In genomic region chr1:92759361-92759760, GRCh38 we compare ENCODE assay signal across 17 cellular contexts. TPM values are rescaled to one million over a fixed set of nuclear protein-coding genes. Genes with fewer than 3 reads are reported as not detected.
DNase-seq lines count a peak whose midpoint lies in the region; ATAC-seq and TF ChIP-seq lines count a peak whose summit lies in the region.
"Had no signal": no experiment of that assay in that cellular context is flagged by ENCODE, and none has a peak within 500 bp of the region (broad histone marks: within the 10 kb centered on the region; RNA-seq: fewer than 3 reads in every experiment).

No MANE protein-coding gene starts in this region.

- H3K9me3 ChIP-seq in osteoblast (ENCODE audit: low read depth, low read length), result no peaks in the 10 kb centered on the region
- H3K9me3 ChIP-seq: HAP-1 had no signal

- H2AFZ ChIP-seq in osteoblast (ENCODE audit: low read length), result no peak overlapping the region

- no peak for ATAC-seq in GM18505 (IDR thresholded peaks at IDR 0.05; ENCODE audit: unreplicated experiment)

- H3K27me3 ChIP-seq in osteoblast (ENCODE audit: insufficient read depth, low read length), result no peaks in the 10 kb centered on the region
- H3K27me3 ChIP-seq: BLaER1 treated with 17β-estradiol and CSF1 and Interleukin-3, amounts not matched to agents 10 nM and 100 nM had no signal

- H3K4me1 Mint-ChIP-seq in HFFc6 (ENCODE audit: low read depth), result peaks cover 35% of the 10 kb centered on the region

- DNase-seq in AG10803 (ENCODE audit: low read depth), result peak; percentile 23
- DNase-seq in HFFc6, result no peak
- peak; percentile 45 for DNase-seq in choroid plexus epithelial cell (ENCODE audit: low read depth)
- no peak for DNase-seq in osteoblast (ENCODE audit: insufficient read length, low spot score, missing footprints)
- no peak for DNase-seq in activated effector memory CD4-positive, alpha-beta T cell treated with anti-CD3 and anti-CD28 coated beads, Interleukin-2, amount 50 U/mL, for 16 hours
- DNase-seq in epidermal melanocyte (ENCODE audit: insufficient read length, low spot score), result no peak
- no peak for DNase-seq in posterior vena cava (ENCODE audit: low spot score)
- DNase-seq: DND-41, NCI-H1436, NCI-H2029, NCI-H2171, NCI-H446 treated with DMSO at 0.1 percent for 48 hours, NCI-H748 treated with DMSO at 0.1 percent for 48 hours had no signal

- TF ChIP-seq CTCF in AG10803 (conservative IDR thresholded peaks at IDR 0.05; ENCODE audit: low read length) (no peak), HFFc6 (IDR thresholded peaks at IDR 0.05) (no peak), choroid plexus epithelial cell (conservative IDR thresholded peaks at IDR 0.05; ENCODE audit: low read depth, low read length) (no peak), osteoblast (IDR thresholded peaks at IDR 0.05; ENCODE audit: extremely low read depth, low read depth, low read length) (no peak)

- peak overlapping the region; percentile 53 for H3K27ac Mint-ChIP-seq in HFFc6

- intact Hi-C loops in posterior vena cava (cut with DNase I), result no loop called here

- no peaks in the 10 kb centered on the region for H3K9me3 Mint-ChIP-seq in HFFc6

- no peaks in the 10 kb centered on the region for H3K36me3 ChIP-seq in osteoblast (ENCODE audit: insufficient read depth, low read length)
- H3K36me3 ChIP-seq: HAP-1 had no signal

- H3K79me2 ChIP-seq in osteoblast (ENCODE audit: insufficient read depth, low read length), result peaks cover 59% of the 10 kb centered on the region

- H3K27ac ChIP-seq in osteoblast (ENCODE audit: low read depth, low read length), result no peak overlapping the region
- H3K27ac ChIP-seq: BLaER1 treated with 17β-estradiol and CSF1 and Interleukin-3, amounts not matched to agents 10 nM and 100 nM; RWPE1 had no signal

- no peak overlapping the region for H3K4me3 Mint-ChIP-seq in HFFc6

- peaks cover 10% of the 10 kb centered on the region for H3K4me1 ChIP-seq in osteoblast (ENCODE audit: insufficient read depth, low read length)
- H3K4me1 ChIP-seq: HAP-1 had no signal

- H3K36me3 Mint-ChIP-seq in HFFc6 (ENCODE audit: low read depth), result peaks cover 16% of the 10 kb centered on the region

- H3K27me3 Mint-ChIP-seq in HFFc6 (ENCODE audit: insufficient read depth), result no peaks in the 10 kb centered on the region; the same call in 1 of the 2 replicates

- peaks cover 13% of the 10 kb centered on the region for H4K20me1 ChIP-seq in osteoblast (ENCODE audit: insufficient read depth, low read length)

- no peak overlapping the region for H3K4me3 ChIP-seq in AG10803 (ENCODE audit: low read length)
- H3K4me3 ChIP-seq in choroid plexus epithelial cell (ENCODE audit: low read depth, low read length), result no peak overlapping the region
- H3K4me3 ChIP-seq in osteoblast (ENCODE audit: insufficient read depth, low read length), result no peak overlapping the region
- H3K4me3 ChIP-seq: BLaER1 treated with 17β-estradiol and CSF1 and Interleukin-3, amounts not matched to agents 10 nM and 100 nM; HAP-1 had no signal

- peak overlapping the region; percentile 11 for H3K4me2 ChIP-seq in osteoblast (ENCODE audit: insufficient read depth, low read length)
- H3K4me2 ChIP-seq: BLaER1 treated with 17β-estradiol and CSF1 and Interleukin-3, amounts not matched to agents 10 nM and 100 nM had no signal

- TF ChIP-seq POLR2A in GM18505 (IDR thresholded peaks at IDR 0.05; ENCODE audit: borderline replicate concordance, extremely low read depth, insufficient read depth, insufficient read length), result no peak

RNA-seq across cellular contexts. Expression of gene EVI5, which starts 25.5 kb away (rescaled TPM):
- 10 to 100 TPM; 31.7 to 43.7 (median 34.0) TPM for total RNA-seq in HFFc6 (2021; fragmentation: NEBNext Ultra II Directional; extraction: Animal tissue kit (Norgen Biotek cat#: 25700))
- total RNA-seq in osteoblast (51.3 and 51.8 TPM in 2 replicates), posterior vena cava (10 to 100 TPM; 47.4 to 54.3 TPM)

Comparison
In these comparisons a context has a peak if more than half of its experiments do, and no peak if none do; other contexts are left out.
1. DNase-seq: peak in AG10803 (single experiment) and choroid plexus epithelial cell (single experiment); none in HFFc6 (single experiment), osteoblast (single experiment), activated effector memory CD4-positive, alpha-beta T cell treated with anti-CD3 and anti-CD28 coated beads, Interleukin-2, amount 50 U/mL, for 16 hours (single experiment), epidermal melanocyte (single experiment) and posterior vena cava (single experiment).